ENCODE assay signal across 9 cellular contexts in the genomic region with DNA sequence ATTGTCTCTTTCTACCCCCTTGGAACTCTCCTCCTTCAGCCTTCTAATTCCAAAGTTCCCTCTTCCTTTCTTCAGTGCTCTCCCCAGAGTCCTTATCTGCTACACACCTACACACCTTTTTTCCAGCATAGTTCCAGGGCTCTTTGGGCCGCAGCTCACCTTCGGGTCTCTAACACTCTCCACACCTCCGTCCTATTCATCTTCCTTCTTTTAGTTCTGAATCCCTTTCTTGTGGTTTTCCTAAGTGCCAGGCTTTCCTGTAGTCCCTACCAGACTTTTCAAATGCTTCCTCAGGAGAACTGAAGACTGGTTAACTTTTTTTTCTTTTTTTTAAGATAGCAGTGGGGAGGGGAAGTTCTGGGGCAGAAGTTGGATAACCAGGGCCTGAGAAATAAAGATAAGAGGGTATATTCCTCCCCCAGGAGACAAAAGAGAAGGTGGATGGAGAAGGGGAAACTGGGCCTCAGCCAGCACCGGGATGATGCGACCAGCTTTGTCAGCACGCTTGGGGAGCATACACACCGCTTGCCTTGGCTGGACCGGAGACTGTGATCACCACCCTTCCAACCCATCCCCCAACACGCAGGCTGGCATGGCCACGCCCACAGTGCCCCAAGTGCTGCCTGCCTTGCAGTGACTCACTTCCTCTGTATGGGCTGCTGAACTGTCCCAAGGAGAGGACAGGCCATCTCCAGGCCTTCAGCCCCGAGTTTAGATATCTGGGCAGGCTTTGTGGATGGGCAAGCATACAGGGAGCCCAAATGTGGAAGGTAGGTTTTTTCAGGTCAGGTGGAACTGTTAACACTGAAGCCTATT. TPM values are rescaled to one million over a fixed set of nuclear protein-coding genes. Genes with fewer than 3 reads are reported as not detected.
A peak's percentile ranks its signal among the peaks of the same experiment; 100 is the strongest.
DNase-seq lines count a peak whose midpoint lies in the region; ATAC-seq lines count a peak whose summit lies in the region.
"Had no signal": no experiment of that assay in that cellular context is flagged by ENCODE, and none has a peak within 500 bp of the region (broad histone marks: within the 10 kb centered on the region; RNA-seq: fewer than 3 reads in every experiment).

No MANE protein-coding gene starts in this region.

- no peak overlapping the region for H3K4me3 ChIP-seq in esophagus (ENCODE audit: low read depth in 1 of 2, low read length in 2 of 2)

- H3K4me1 ChIP-seq in ES-I3 (ENCODE audit: insufficient read depth, low read length) (peaks cover 44% of the 10 kb centered on the region), esophagus (ENCODE audit: control insufficient read depth in 2 of 2, insufficient read depth in 2 of 2, low read length in 1 of 2) (peaks cover 14 to 26% of the 10 kb centered on the region in 2 donors)

- H3K9me3 ChIP-seq in ES-I3 (ENCODE audit: control insufficient read depth, insufficient read depth, low read length) (no peaks in the 10 kb centered on the region), esophagus (ENCODE audit: control insufficient read depth in 2 of 2, insufficient read depth in 1 of 2, low read depth in 1 of 2, low read length in 1 of 2) (no peaks in the 10 kb centered on the region)

- H3K27me3 ChIP-seq in esophagus (ENCODE audit: control insufficient read depth in 1 of 2, insufficient read depth in 2 of 2, low read length in 2 of 2), result no peaks in the 10 kb centered on the region

- H3K9me3 Mint-ChIP-seq in natural killer cell treated with Interleukin-12 subunit alpha and Interleukin-12 subunit beta and Interleukin-15 and Interleukin-18, amount 100 ng/mL, for 72 hours, result no peaks in the 10 kb centered on the region

- H3K27ac ChIP-seq in esophagus (ENCODE audit: low read depth in 2 of 2, low read length in 1 of 2), result peak overlapping the region; percentile 15 to 66
- H3K27ac ChIP-seq: VCaP had no signal

- H3K4me1 Mint-ChIP-seq in natural killer cell treated with Interleukin-12 subunit alpha and Interleukin-12 subunit beta and Interleukin-15 and Interleukin-18, amount 100 ng/mL, for 72 hours (ENCODE audit: low read depth in 2 of 2), result peaks cover 31 to 42% of the 10 kb centered on the region in 2 donors

- 38 to 51% methylated on average over 11 of the region's 11 CpGs for WGBS in esophagus, 2 donors

- H3K36me3 Mint-ChIP-seq in natural killer cell treated with Interleukin-12 subunit alpha and Interleukin-12 subunit beta and Interleukin-15 and Interleukin-18, amount 100 ng/mL, for 72 hours, result no peaks in the 10 kb centered on the region

- H3K27ac Mint-ChIP-seq in natural killer cell treated with Interleukin-12 subunit alpha and Interleukin-12 subunit beta and Interleukin-15 and Interleukin-18, amount 100 ng/mL, for 72 hours, result peak overlapping the region; percentile 79 to 90

- H3K36me3 ChIP-seq in ES-I3 (ENCODE audit: insufficient read depth, low read length), result no peaks in the 10 kb centered on the region
- no peaks in the 10 kb centered on the region for H3K36me3 ChIP-seq in esophagus (ENCODE audit: control insufficient read depth in 2 of 2, insufficient read depth in 2 of 2, low read length in 1 of 2)

- H3K27me3 Mint-ChIP-seq in natural killer cell treated with Interleukin-12 subunit alpha and Interleukin-12 subunit beta and Interleukin-15 and Interleukin-18, amount 100 ng/mL, for 72 hours, result no peaks in the 10 kb centered on the region

- peak overlapping the region; percentile 84 for H3K4me3 Mint-ChIP-seq in natural killer cell treated with Interleukin-12 subunit alpha and Interleukin-12 subunit beta and Interleukin-15 and Interleukin-18, amount 100 ng/mL, for 72 hours

- peak; percentile 77 to 79 for ATAC-seq in natural killer cell treated with Interleukin-12 subunit alpha and Interleukin-12 subunit beta and Interleukin-15 and Interleukin-18, amount 100 ng/mL, for 72 hours
- ATAC-seq in HG03135 (IDR thresholded peaks at IDR 0.05; ENCODE audit: unreplicated experiment), result no peak
- no peak for ATAC-seq in HG02852 (IDR thresholded peaks at IDR 0.05; ENCODE audit: unreplicated experiment)

- H3K9ac ChIP-seq in ES-I3 (ENCODE audit: low read depth, low read length), result peak overlapping the region; percentile 11; the same call in 1 of the 2 replicates

- DNase-seq in OCI-M1 (lab: John Stamatoyannopoulos, UW) (peak; percentile 99), activated T-cell treated with anti-CD3 and anti-CD28 coated beads for 1 hour (ENCODE audit: low read depth) (peak; percentile 62)
- DNase-seq in natural killer cell treated with Interleukin-12 subunit alpha and Interleukin-12 subunit beta and Interleukin-15 and Interleukin-18, amount 100 ng/mL, for 72 hours (ENCODE audit: low spot score), result peak; percentile 83
- DNase-seq in stimulated activated naive CD4-positive, alpha-beta T cell treated with Interleukin-2 at 50 U/mL for 16 hours (lab: John Stamatoyannopoulos, UW), result peak; percentile 68

RNA-seq across cellular contexts. Expression of a gene that starts 2.5 kb away (rescaled TPM):
- polyA plus RNA-seq in esophagus, result 10 to 100 TPM; 35.5 to 39.4 TPM
- total RNA-seq in natural killer cell treated with Interleukin-12 subunit alpha and Interleukin-12 subunit beta and Interleukin-15 and Interleukin-18, amount 100 ng/mL, for 72 hours, result 100 to 1,000 TPM; 170 to 211 TPM

RNA-seq across cellular contexts. Expression of a gene that starts 5.0 kb away (rescaled TPM):
- polyA plus RNA-seq in esophagus, result 10 to 100 TPM; 14.4 to 17.5 TPM
- not detected for total RNA-seq in natural killer cell treated with Interleukin-12 subunit alpha and Interleukin-12 subunit beta and Interleukin-15 and Interleukin-18, amount 100 ng/mL, for 72 hours

RNA-seq across cellular contexts. Expression of a gene that starts 29.6 kb away (rescaled TPM):
- 10 to 100 TPM; 17.2 to 21.3 TPM for polyA plus RNA-seq in esophagus
- total RNA-seq in natural killer cell treated with Interleukin-12 subunit alpha and Interleukin-12 subunit beta and Interleukin-15 and Interleukin-18, amount 100 ng/mL, for 72 hours, result 10 to 100 TPM; 17.1 to 39.0 TPM

RNA-seq across cellular contexts. Expression of a gene that starts 31.2 kb away (rescaled TPM):
- polyA plus RNA-seq in esophagus, result 10 to 100 TPM in 1 of 2 donors, 1 to 10 TPM in 1; 7.2 to 10.1 TPM
- total RNA-seq in natural killer cell treated with Interleukin-12 subunit alpha and Interleukin-12 subunit beta and Interleukin-15 and Interleukin-18, amount 100 ng/mL, for 72 hours, result 10 to 100 TPM; 12.7 to 13.1 TPM

RNA-seq across cellular contexts. Expression of a gene that starts 50.9 kb away (rescaled TPM):
- polyA plus RNA-seq in esophagus, result 10 to 100 TPM; 14.4 to 17.8 TPM
- 10 to 100 TPM; 57.8 to 73.6 TPM for total RNA-seq in natural killer cell treated with Interleukin-12 subunit alpha and Interleukin-12 subunit beta and Interleukin-15 and Interleukin-18, amount 100 ng/mL, for 72 hours

Comparison
In these comparisons a context has a peak if more than half of its experiments do, and no peak if none do; other contexts are left out.
1. ATAC-seq: peak in natural killer cell treated with Interleukin-12 subunit alpha and Interleukin-12 subunit beta and Interleukin-15 and Interleukin-18, amount 100 ng/mL, for 72 hours (2 of 2); none in HG03135 (single experiment) and HG02852 (single experiment).
2. Peak in every context shown above with its lines, with median percentiles within 50 percentile points of each other: DNase-seq.